22 cellular contexts compared by ENCODE assay signal in the genomic region with DNA sequence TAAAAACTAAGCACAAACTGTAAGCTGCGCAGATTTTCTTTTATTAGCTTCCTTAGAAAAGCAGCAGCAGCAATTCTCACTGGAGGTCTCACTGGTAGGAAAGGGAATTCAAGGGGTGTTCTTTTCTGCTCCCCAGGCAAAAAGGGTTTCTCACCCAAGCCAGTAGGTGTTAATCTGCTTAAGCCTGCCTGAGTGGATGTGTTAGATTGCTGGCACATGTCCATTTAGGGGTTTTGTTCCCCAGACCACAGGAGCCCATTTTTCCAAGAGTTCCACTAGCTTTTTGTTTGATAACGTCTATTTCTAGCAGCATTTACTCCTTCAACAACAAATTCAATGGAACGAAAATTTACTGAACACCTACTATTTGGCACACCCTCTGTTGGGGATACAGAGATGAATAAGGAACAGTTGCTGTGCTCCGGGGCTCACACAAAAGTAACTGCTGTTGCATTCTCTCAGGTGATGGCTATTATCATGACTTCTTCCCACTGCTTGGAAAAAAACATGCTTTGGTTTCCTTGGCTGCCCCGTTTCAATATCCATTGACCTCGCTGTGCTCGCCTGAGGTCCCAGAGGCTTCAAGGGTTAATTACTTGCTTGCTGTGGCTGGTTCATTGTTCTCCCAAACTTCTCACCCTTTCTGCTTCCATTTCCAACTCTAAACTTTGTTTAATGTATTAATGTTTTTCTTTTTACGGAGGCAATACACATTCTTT.
"Had no signal": no experiment of that assay in that cellular context is flagged by ENCODE, and none has a peak within 500 bp of the region (broad histone marks: within the 10 kb centered on the region; RNA-seq: fewer than 3 reads in every experiment).

No MANE protein-coding gene starts in this region.

- H3K36me3 ChIP-seq: neutrophil, right atrium auricular region, sigmoid colon, tibial nerve, upper lobe of right lung, vagina had no signal

- H3K36me3 Mint-ChIP-seq: natural killer cell treated with Interleukin-12 subunit alpha and Interleukin-12 subunit beta and Interleukin-15 and Interleukin-18, amount 100 ng/mL, for 72 hours; stimulated activated naive B cell treated with anti-CD40 and anti-IgM and Interleukin-4, amounts not matched to agents 10 μg/mL and 1 μg/mL and 100 μg/mL, for 72 hours had no signal

- ATAC-seq: left colon; left ventricle myocardium superior; natural killer cell treated with Interleukin-12 subunit alpha and Interleukin-12 subunit beta and Interleukin-15 and Interleukin-18, amount 100 ng/mL, for 72 hours; stimulated activated naive B cell treated with anti-CD40 and anti-IgM and Interleukin-4, amounts not matched to agents 10 μg/mL and 1 μg/mL and 100 μg/mL, for 72 hours; stimulated activated naive CD8-positive, alpha-beta T cell treated with anti-CD3 and anti-CD28 coated beads, Interleukin-15, amount 100 ng/mL, for 72 hours; upper lobe of right lung had no signal

- H3K79me2 ChIP-seq: hepatocyte had no signal

- H3K27ac ChIP-seq: hepatocyte, neutrophil, right atrium auricular region, sigmoid colon, skin epidermis, testis, tibial nerve, upper lobe of right lung, vagina had no signal

- H3K27me3 ChIP-seq: hepatocyte, right atrium auricular region, sigmoid colon, testis, tibial nerve, upper lobe of right lung, vagina had no signal

- H3K4me1 ChIP-seq: sigmoid colon, testis, upper lobe of right lung, vagina had no signal

- H2AFZ ChIP-seq: hepatocyte had no signal

- H3K27ac Mint-ChIP-seq: dendritic cell treated with granulocyte-macrophage colony-stimulating factor and Interleukin-4, amounts not matched to agents 40 ng/mL and 50 ng/mL, for 4 days; natural killer cell treated with Interleukin-12 subunit alpha and Interleukin-12 subunit beta and Interleukin-15 and Interleukin-18, amount 100 ng/mL, for 72 hours; stimulated activated naive B cell treated with anti-CD40 and anti-IgM and Interleukin-4, amounts not matched to agents 10 μg/mL and 1 μg/mL and 100 μg/mL, for 72 hours; stimulated activated naive CD8-positive, alpha-beta T cell treated with anti-CD3 and anti-CD28 coated beads, Interleukin-15, amount 100 ng/mL, for 72 hours had no signal

- H3K4me3 ChIP-seq: hepatocyte, lung, right atrium auricular region, sigmoid colon, skin epidermis, testis, tibial nerve, upper lobe of right lung, vagina had no signal

- H3K4me3 Mint-ChIP-seq: dendritic cell treated with granulocyte-macrophage colony-stimulating factor and Interleukin-4, amounts not matched to agents 40 ng/mL and 50 ng/mL, for 4 days; natural killer cell treated with Interleukin-12 subunit alpha and Interleukin-12 subunit beta and Interleukin-15 and Interleukin-18, amount 100 ng/mL, for 72 hours; stimulated activated naive B cell treated with anti-CD40 and anti-IgM and Interleukin-4, amounts not matched to agents 10 μg/mL and 1 μg/mL and 100 μg/mL, for 72 hours; stimulated activated naive CD8-positive, alpha-beta T cell treated with anti-CD3 and anti-CD28 coated beads, Interleukin-15, amount 100 ng/mL, for 72 hours had no signal

- H3K4me2 ChIP-seq: hepatocyte had no signal

- DNase-seq: foreskin melanocyte; head of caudate nucleus; left colon; left ventricle myocardium superior; mesenchymal stem cell; midbrain; sigmoid colon; stimulated activated CD4-positive, alpha-beta T cell treated with anti-CD3 and anti-CD28 coated beads, Interleukin-2, amount 100 ng/mL, for 24 hours; stimulated activated CD4-positive, alpha-beta T cell treated with anti-CD3 and anti-CD28 coated beads, Interleukin-4, amount 100 ng/mL, for 4 hours; stimulated activated naive B cell treated with anti-CD40 and anti-IgM and Interleukin-4, amounts not matched to agents 10 μg/mL and 1 μg/mL and 100 μg/mL, for 72 hours; stimulated activated naive CD8-positive, alpha-beta T cell treated with anti-CD3 and anti-CD28 coated beads, Interleukin-15, amount 100 ng/mL, for 72 hours; testis; upper lobe of right lung had no signal

- H3K9me3 ChIP-seq: neutrophil, right atrium auricular region, sigmoid colon, testis, tibial nerve, upper lobe of right lung, vagina had no signal

- H3K9me3 Mint-ChIP-seq: dendritic cell treated with granulocyte-macrophage colony-stimulating factor and Interleukin-4, amounts not matched to agents 40 ng/mL and 50 ng/mL, for 4 days; natural killer cell treated with Interleukin-12 subunit alpha and Interleukin-12 subunit beta and Interleukin-15 and Interleukin-18, amount 100 ng/mL, for 72 hours; stimulated activated naive B cell treated with anti-CD40 and anti-IgM and Interleukin-4, amounts not matched to agents 10 μg/mL and 1 μg/mL and 100 μg/mL, for 72 hours; stimulated activated naive CD8-positive, alpha-beta T cell treated with anti-CD3 and anti-CD28 coated beads, Interleukin-15, amount 100 ng/mL, for 72 hours had no signal
